In the genomic region with DNA sequence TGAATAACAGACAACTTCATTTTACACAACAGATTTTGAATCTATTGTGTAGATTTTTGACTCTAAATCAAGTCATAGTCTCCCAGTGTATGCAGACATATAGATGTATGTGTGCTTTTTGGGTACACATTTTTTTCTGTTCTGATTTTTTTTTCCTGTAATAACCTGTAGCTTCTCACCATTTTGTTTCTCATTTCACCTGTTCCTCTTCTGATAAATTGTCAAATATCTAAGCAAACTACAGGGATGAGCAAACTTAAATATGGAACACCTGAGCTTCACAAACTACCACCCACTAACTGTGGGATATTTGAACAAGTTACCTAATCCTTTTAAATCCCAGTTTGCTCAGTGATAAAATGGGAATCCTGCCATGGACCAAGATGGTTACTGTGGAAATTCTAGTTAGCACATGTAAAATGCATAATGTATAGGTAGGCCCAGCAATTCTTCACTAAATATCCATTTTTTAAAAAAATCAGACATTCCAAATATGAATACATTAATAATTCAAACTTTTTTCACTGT, we compare ENCODE assay signal across 1 cellular context.
TF ChIP-seq lines count a peak whose summit lies in the region.

No MANE protein-coding gene starts in this region.

TF ChIP-seq in SK-N-SH, 30 proteins besides CTCF, POLR2A, EP300 and RAD21:
- TF ChIP-seq, protein P1, sequence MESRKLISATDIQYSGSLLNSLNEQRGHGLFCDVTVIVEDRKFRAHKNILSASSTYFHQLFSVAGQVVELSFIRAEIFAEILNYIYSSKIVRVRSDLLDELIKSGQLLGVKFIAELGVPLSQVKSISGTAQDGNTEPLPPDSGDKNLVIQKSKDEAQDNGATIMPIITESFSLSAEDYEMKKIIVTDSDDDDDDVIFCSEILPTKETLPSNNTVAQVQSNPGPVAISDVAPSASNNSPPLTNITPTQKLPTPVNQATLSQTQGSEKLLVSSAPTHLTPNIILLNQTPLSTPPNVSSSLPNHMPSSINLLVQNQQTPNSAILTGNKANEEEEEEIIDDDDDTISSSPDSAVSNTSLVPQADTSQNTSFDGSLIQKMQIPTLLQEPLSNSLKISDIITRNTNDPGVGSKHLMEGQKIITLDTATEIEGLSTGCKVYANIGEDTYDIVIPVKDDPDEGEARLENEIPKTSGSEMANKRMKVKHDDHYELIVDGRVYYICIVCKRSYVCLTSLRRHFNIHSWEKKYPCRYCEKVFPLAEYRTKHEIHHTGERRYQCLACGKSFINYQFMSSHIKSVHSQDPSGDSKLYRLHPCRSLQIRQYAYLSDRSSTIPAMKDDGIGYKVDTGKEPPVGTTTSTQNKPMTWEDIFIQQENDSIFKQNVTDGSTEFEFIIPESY (IDR thresholded peaks at IDR 0.05; ENCODE audit: borderline replicate concordance, low read depth), result no peak
- TF ChIP-seq RFX5 (IDR thresholded peaks at IDR 0.05; ENCODE audit: low read length), result no peak
